Comparison of ENCODE assay signal across 23 cellular contexts in the genomic region with DNA sequence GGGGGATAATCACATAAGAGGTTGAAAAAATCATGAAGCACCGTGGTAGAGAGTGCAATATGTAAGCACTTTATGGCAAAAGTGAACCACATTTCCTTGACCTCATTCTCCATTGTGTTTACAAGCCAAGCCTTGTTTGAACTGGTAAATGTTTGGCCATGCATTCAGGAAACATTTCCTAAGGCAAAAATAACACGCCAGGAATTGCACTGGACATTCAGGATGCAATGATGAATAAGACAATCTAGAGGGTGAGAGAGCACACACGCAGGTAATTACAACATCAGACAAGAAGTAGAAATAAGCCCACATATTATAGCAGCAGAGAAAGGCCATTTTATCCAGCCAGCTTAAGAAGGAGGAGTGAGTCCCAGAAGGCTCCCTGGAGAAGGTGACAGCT.
DNase-seq lines count a peak whose midpoint lies in the region; ATAC-seq and TF ChIP-seq lines count a peak whose summit lies in the region.
"Had no signal": no experiment of that assay in that cellular context is flagged by ENCODE, and none has a peak within 500 bp of the region (broad histone marks: within the 10 kb centered on the region; RNA-seq: fewer than 3 reads in every experiment).

No MANE protein-coding gene starts in this region.

- H3K36me3 ChIP-seq in RWPE2 (ENCODE audit: low read depth) (no peaks in the 10 kb centered on the region), mucosa of descending colon (ENCODE audit: low read depth) (no peaks in the 10 kb centered on the region), lower lobe of right lung (no peaks in the 10 kb centered on the region)
- H3K36me3 ChIP-seq: adrenal gland, ovary, upper lobe of right lung had no signal

- ATAC-seq in RWPE2 (ENCODE audit: low read depth) (peak; percentile 84), mucosa of descending colon (peak; percentile 84), lower lobe of right lung (no peak), left ventricle myocardium superior (no peak)
- ATAC-seq: activated CD4-positive, alpha-beta T cell treated with anti-CD3 and anti-CD28 coated beads for 36 hours; activated CD8-positive, alpha-beta T cell treated with anti-CD3 and anti-CD28 coated beads for 36 hours; GM23338; stimulated activated memory B cell treated with anti-CD40 and anti-IgM and Interleukin-4, amounts not matched to agents 10 μg/mL and 1 μg/mL and 100 μg/mL, for 72 hours; upper lobe of right lung had no signal

- peaks cover 43% of the 10 kb centered on the region for H3K4me1 ChIP-seq in RWPE2 (ENCODE audit: insufficient read depth, poor library complexity, severe bottlenecking)
- H3K4me1 ChIP-seq in mucosa of descending colon (ENCODE audit: low read depth), result peaks cover 9% of the 10 kb centered on the region
- H3K4me1 ChIP-seq in lower lobe of right lung, result peaks cover 5% of the 10 kb centered on the region
- H3K4me1 ChIP-seq: adrenal gland had no signal

- H3K27me3 ChIP-seq in RWPE2 (ENCODE audit: insufficient read depth, poor library complexity, severe bottlenecking) (no peaks in the 10 kb centered on the region), lower lobe of right lung (ENCODE audit: low read depth) (no peaks in the 10 kb centered on the region)
- H3K27me3 ChIP-seq: adrenal gland, ovary, upper lobe of right lung had no signal

- no peaks in the 10 kb centered on the region for H3K9me3 ChIP-seq in RWPE2 (ENCODE audit: severe bottlenecking)
- H3K9me3 ChIP-seq in mucosa of descending colon, result no peaks in the 10 kb centered on the region
- no peaks in the 10 kb centered on the region for H3K9me3 ChIP-seq in lower lobe of right lung
- H3K9me3 ChIP-seq: adrenal gland, ovary, upper lobe of right lung had no signal

- intact Hi-C loops in mucosa of descending colon (cut with DNase I, micrococcal nuclease), result no loop called here
- intact Hi-C loops in lower lobe of right lung (cut with DNase I), result no loop called here
- intact Hi-C loops in left ventricle myocardium superior (cut with micrococcal nuclease), result no loop called here

- H3K27ac ChIP-seq in RWPE2 (ENCODE audit: poor library complexity, severe bottlenecking) (peak overlapping the region; percentile 71), lower lobe of right lung (no peak overlapping the region)
- H3K27ac ChIP-seq: adrenal gland, ovary, upper lobe of right lung had no signal

- TF ChIP-seq CTCF in RWPE2 (IDR thresholded peaks at IDR 0.05; ENCODE audit: poor library complexity, severe bottlenecking), result no peak
- TF ChIP-seq CTCF in epithelial cell of proximal tubule (conservative IDR thresholded peaks at IDR 0.05; ENCODE audit: low read depth, low read length), result no peak
- TF ChIP-seq CTCF in mucosa of descending colon (IDR thresholded peaks at IDR 0.05), result no peak
- no peak for TF ChIP-seq CTCF in lower lobe of right lung (IDR thresholded peaks at IDR 0.05)

- H3K4me3 ChIP-seq in RWPE2 (ENCODE audit: severe bottlenecking) (no peak overlapping the region), epithelial cell of proximal tubule (ENCODE audit: low read depth, low read length) (no peak overlapping the region), mucosa of descending colon (no peak overlapping the region), lower lobe of right lung (no peak overlapping the region)
- H3K4me3 ChIP-seq: adrenal gland, GM23338, lung, ovary, upper lobe of right lung had no signal

- DNase-seq in NCI-H226, result peak; percentile 8
- no peak for DNase-seq in RWPE2 (ENCODE audit: low spot score)
- DNase-seq in epithelial cell of proximal tubule (ENCODE audit: low read depth), result peak; percentile 31
- DNase-seq in mucosa of descending colon, result peak in 1 of 3 donors; percentile 36
- DNase-seq in lower lobe of right lung, result no peak
- no peak for DNase-seq in left ventricle myocardium superior
- no peak for DNase-seq in AG08396 (ENCODE audit: low spot score)
- DNase-seq: activated CD4-positive, alpha-beta T cell treated with anti-CD3 and anti-CD28 coated beads for 36 hours; activated CD8-positive, alpha-beta memory T cell treated with anti-CD3 and anti-CD28 coated beads, Interleukin-2, amount 50 U/mL, for 48 hours; activated CD8-positive, alpha-beta T cell treated with anti-CD3 and anti-CD28 coated beads for 36 hours; activated naive CD4-positive, alpha-beta T cell treated with anti-CD3 and anti-CD28 coated beads for 36 hours; adrenal gland; IMR-90; NCI-H1436 treated with DMSO at 0.1 percent for 48 hours; ovary; retina; SHP77; substantia nigra; SW 1271; upper lobe of right lung had no signal

Comparison
In these comparisons a context has a peak if more than half of its experiments do, and no peak if none do; other contexts are left out.
1. DNase-seq: peak in NCI-H226 (single experiment) and epithelial cell of proximal tubule (single experiment); none in RWPE2 (single experiment), lower lobe of right lung (single experiment), left ventricle myocardium superior (single experiment) and AG08396 (single experiment).
2. ATAC-seq: peak in RWPE2 (single experiment) and mucosa of descending colon (single experiment); none in lower lobe of right lung (0 of 2) and left ventricle myocardium superior (single experiment).